Comparison of ENCODE assay signal across 18 cellular contexts in the genomic region with DNA sequence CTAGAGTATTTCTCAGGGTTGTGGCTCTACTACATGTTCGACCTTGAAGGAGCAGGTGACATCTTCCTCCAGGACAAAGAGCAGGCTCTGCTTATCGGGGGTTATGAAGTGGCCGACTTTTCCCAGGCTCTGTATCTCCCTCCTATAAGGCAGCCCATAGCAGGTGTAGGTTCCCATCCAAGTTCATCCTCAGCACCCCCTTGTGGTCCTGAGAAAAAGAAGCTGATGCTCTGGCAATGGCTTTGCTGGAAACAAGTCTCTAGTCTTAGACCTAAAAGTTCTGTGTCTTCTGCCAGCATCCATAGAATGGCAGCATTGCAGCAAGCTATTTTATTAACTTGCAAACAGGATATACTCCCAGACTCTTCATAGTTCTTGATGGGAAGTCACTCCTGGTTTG.
DNase-seq lines count a peak whose midpoint lies in the region; ATAC-seq and TF ChIP-seq lines count a peak whose summit lies in the region.
"Had no signal": no experiment of that assay in that cellular context is flagged by ENCODE, and none has a peak within 500 bp of the region (broad histone marks: within the 10 kb centered on the region; RNA-seq: fewer than 3 reads in every experiment).

No MANE protein-coding gene starts in this region.

- intact Hi-C loops in left colon (cut with DNase I, micrococcal nuclease) = no loop called here

- TF ChIP-seq CTCF in astrocyte of the spinal cord (IDR thresholded peaks at IDR 0.05; ENCODE audit: low read depth, low read length) (peak; percentile 4), retinal pigment epithelial cell (conservative IDR thresholded peaks at IDR 0.05; ENCODE audit: low read depth, low read length) (peak; percentile 34)

- in situ Hi-C loops in astrocyte of the spinal cord (cut with HindIII; ENCODE audit: low sequenced_read_pairs) = no loop called here

- H3K4me3 ChIP-seq in astrocyte of the spinal cord (ENCODE audit: low read depth, low read length) (no peak overlapping the region), retinal pigment epithelial cell (ENCODE audit: low read length) (no peak overlapping the region)
- H3K4me3 ChIP-seq: dorsolateral prefrontal cortex, MG63 had no signal

- DNase-seq in NCI-H1417 (lab: John Stamatoyannopoulos, UW) (peak in 2 of 3 experiments; percentile 4 to 47), NCI-H1417 treated with DMSO at 0.1 percent for 48 hours (lab: John Stamatoyannopoulos, UW) (no peak), NCI-H146 (lab: John Stamatoyannopoulos, UW) (peak; percentile 47), astrocyte of the spinal cord (ENCODE audit: low read depth, low spot score) (no peak), retinal pigment epithelial cell (ENCODE audit: low read depth) (no peak), left colon (no peak)
- DNase-seq: activated CD8-positive, alpha-beta T cell treated with anti-CD3 and anti-CD28 coated beads, Interleukin-2, amount 10 ng/mL, durations not matched to agents 7 days and 5 days; activated gamma-delta T cell; CD4-positive, alpha-beta memory T cell; dorsolateral prefrontal cortex; GF-D8; HCEC 1CT; MG63; NCI-H446; Right ventricle myocardium superior; stimulated activated naive CD8-positive, alpha-beta T cell treated with anti-CD3 and anti-CD28 coated beads, Interleukin-15, Interleukin-2, amounts not matched to agents 100 U/mL and 50 U/mL, for 24 hours had no signal

- ATAC-seq in left colon = no peak
- no peak for ATAC-seq in HG02642 (IDR thresholded peaks at IDR 0.05; ENCODE audit: poor library complexity, unreplicated experiment)
- ATAC-seq in activated CD4-positive, CD25-positive, alpha-beta regulatory T cell treated with anti-CD3 and anti-CD28 coated beads, Interleukin-2, amount 50 U/mL, for 24 hours = no peak
- ATAC-seq: activated CD8-positive, alpha-beta T cell treated with anti-CD3 and anti-CD28 coated beads, Interleukin-2, amount 10 ng/mL, durations not matched to agents 7 days and 5 days; stimulated activated naive CD8-positive, alpha-beta T cell treated with anti-CD3 and anti-CD28 coated beads, Interleukin-15, Interleukin-2, amounts not matched to agents 100 U/mL and 50 U/mL, for 24 hours had no signal

Comparison
In these comparisons a context has a peak if more than half of its experiments do, and no peak if none do; other contexts are left out.
1. DNase-seq: peak in NCI-H1417 (2 of 3) and NCI-H146 (single experiment); none in NCI-H1417 treated with DMSO at 0.1 percent for 48 hours (single experiment), astrocyte of the spinal cord (single experiment), retinal pigment epithelial cell (single experiment) and left colon (0 of 2).